7 cellular contexts compared by ENCODE assay signal in the genomic region with DNA sequence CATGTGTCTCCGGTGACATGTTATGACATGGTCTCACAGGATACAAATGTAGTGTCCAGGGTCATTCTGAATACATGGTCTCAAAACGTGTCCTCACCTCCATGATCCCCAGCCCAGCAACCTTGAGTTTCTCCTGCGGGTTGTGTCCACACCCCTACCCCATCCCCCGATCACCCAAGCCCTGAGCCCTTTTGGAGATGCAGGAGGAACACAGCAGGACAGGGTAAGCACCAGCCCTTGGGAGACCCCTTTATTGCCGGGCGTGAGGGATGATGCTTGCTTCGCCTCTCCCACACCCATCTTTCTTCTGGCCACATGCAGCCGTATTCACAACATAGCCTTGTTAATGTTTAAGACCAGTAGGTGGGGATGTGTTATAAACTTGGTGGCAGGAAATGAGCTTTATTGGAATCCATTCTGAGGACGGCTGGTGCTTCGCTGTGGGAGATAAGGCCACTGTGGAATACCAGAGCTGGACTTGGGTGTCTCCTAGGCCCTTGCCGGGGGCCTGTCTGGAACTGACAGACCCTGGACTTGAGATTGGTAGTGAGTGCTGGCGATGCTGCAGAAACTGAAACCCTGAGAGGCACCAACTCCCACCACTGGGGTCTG. TPM values are rescaled to one million over a fixed set of nuclear protein-coding genes. Genes with fewer than 3 reads are reported as not detected.
DNase-seq lines count a peak whose midpoint lies in the region; ATAC-seq and TF ChIP-seq lines count a peak whose summit lies in the region.

No MANE protein-coding gene starts in this region.

- 22 to 33% methylated on average over 12 of the region's 12 CpGs for WGBS in sigmoid colon, 2 donors

- peaks cover 34 to 69% (median 38%) of the 10 kb centered on the region in 3 donors for H3K27me3 ChIP-seq in sigmoid colon

- no peak for TF ChIP-seq EP300 in sigmoid colon (IDR thresholded peaks at IDR 0.05)

- no peaks in the 10 kb centered on the region for H3K9me3 Mint-ChIP-seq in naive thymus-derived CD8-positive, alpha-beta T cell

- no peak for TF ChIP-seq POLR2A in sigmoid colon (IDR thresholded peaks at IDR 0.05)

- no peaks in the 10 kb centered on the region for H3K36me3 ChIP-seq in sigmoid colon

- no peak overlapping the region for H3K4me3 ChIP-seq in sigmoid colon

- peaks cover 0 to 20% (median 13%) of the 10 kb centered on the region in 4 donors for H3K4me1 Mint-ChIP-seq in naive thymus-derived CD8-positive, alpha-beta T cell

- H3K27ac Mint-ChIP-seq in naive thymus-derived CD8-positive, alpha-beta T cell = peak overlapping the region in 2 of 10 donors; percentile 8 to 71

- POLR2A ChIA-PET in naive thymus-derived CD8-positive, alpha-beta T cell (lab: Charles Lee) = no interaction called here

- H3K9me3 ChIP-seq in sigmoid colon = no peaks in the 10 kb centered on the region

- intact Hi-C loops in sigmoid colon (cut with DNase I) = no loop called here

- peak; percentile 66 to 68 for ATAC-seq in naive thymus-derived CD8-positive, alpha-beta T cell
- ATAC-seq in GM18502 (IDR thresholded peaks at IDR 0.05; ENCODE audit: poor library complexity, unreplicated experiment) = no peak

- H3K27me3 Mint-ChIP-seq in naive thymus-derived CD8-positive, alpha-beta T cell = peaks cover 23 to 70% (median 47%) of the 10 kb centered on the region in 5 donors

- no peak for TF ChIP-seq CTCF in sigmoid colon (IDR thresholded peaks at IDR 0.05)

- DNase-seq in Daoy (ENCODE audit: low read depth) = peak; percentile 38
- DNase-seq in NAMALWA (ENCODE audit: low spot score) = peak; percentile 19
- peak; percentile 7 for DNase-seq in astrocyte of the hippocampus (ENCODE audit: low read depth, low spot score)
- DNase-seq in naive thymus-derived CD8-positive, alpha-beta T cell = peak in 1 of 10 donors; percentile 23
- no peak for DNase-seq in germinal center (ENCODE audit: low spot score)
- DNase-seq in sigmoid colon = no peak

- H3K4me3 Mint-ChIP-seq in naive thymus-derived CD8-positive, alpha-beta T cell = peak overlapping the region in 1 of 10 donors; percentile 4

- H3K4me1 ChIP-seq in sigmoid colon = peaks cover 0 to 23% (median 22%) of the 10 kb centered on the region in 4 donors

- H3K27ac ChIP-seq in sigmoid colon = no peak overlapping the region

- no peaks in the 10 kb centered on the region for H3K36me3 Mint-ChIP-seq in naive thymus-derived CD8-positive, alpha-beta T cell

RNA-seq across cellular contexts. Expression of gene TMEM132E, which starts 5.5 kb away (rescaled TPM):
- total RNA-seq in Daoy (2014; rRNA removed; shearing (Covaris generic)) = not detected in 2 replicates
- total RNA-seq in naive thymus-derived CD8-positive, alpha-beta T cell = under 1 TPM; 0.49 to 0.60 TPM
- under 1 TPM; 0.19 to 0.60 (median 0.48) TPM for polyA plus RNA-seq in naive thymus-derived CD8-positive, alpha-beta T cell
- not detected for total RNA-seq in sigmoid colon
- under 1 TPM in 1 of 3 donors, not detected in 2; 0.10 TPM for polyA plus RNA-seq in sigmoid colon

Comparison
In these comparisons a context has a peak if more than half of its experiments do, and no peak if none do; other contexts are left out.
1. DNase-seq: peak in Daoy (single experiment), NAMALWA (single experiment) and astrocyte of the hippocampus (single experiment); none in germinal center (single experiment) and sigmoid colon (single experiment).